ENCODE assay signal across 21 cellular contexts in genomic region chr16:56763305-56763916, GRCh38. TPM values are rescaled to one million over a fixed set of nuclear protein-coding genes. Genes with fewer than 3 reads are reported as not detected.
DNase-seq lines count a peak whose midpoint lies in the region; ATAC-seq, FAIRE-seq and TF ChIP-seq lines count a peak whose summit lies in the region.
"Had no signal": no experiment of that assay in that cellular context is flagged by ENCODE, and none has a peak within 500 bp of the region (broad histone marks: within the 10 kb centered on the region; RNA-seq: fewer than 3 reads in every experiment).

No MANE protein-coding gene starts in this region.

- in situ Hi-C loops in K562 (cut with MboI), result no loop called here

- H3K27me3 ChIP-seq in K562 (ENCODE audit: control insufficient read depth in 2 of 2, insufficient read depth in 2 of 2, low read length in 2 of 2), result no peaks in the 10 kb centered on the region
- H3K27me3 ChIP-seq: BLaER1 treated with 17β-estradiol and CSF1 and Interleukin-3, amounts not matched to agents 10 nM and 100 nM; SJCRH30 had no signal

- H2AFZ ChIP-seq in K562 (ENCODE audit: low read depth, low read length), result no peak overlapping the region
- H2AFZ ChIP-seq: GM23338 had no signal

- no peak for TF ChIP-seq RAD21 in K562 (CRISPR knock-in tag; conservative IDR thresholded peaks at IDR 0.05 in 1 of 2, IDR thresholded peaks at IDR 0.05 in 1 of 2)

- H3K79me2 ChIP-seq in K562 (ENCODE audit: control insufficient read depth, insufficient read depth, low read length), result peaks cover 10% of the 10 kb centered on the region

- DNase-seq in activated naive CD4-positive, alpha-beta T cell treated with Interleukin-2 at 50 U/mL for 16 hours, result no peak
- DNase-seq in NCI-H82 (lab: John Stamatoyannopoulos, UW), result peak; percentile 61
- no peak for DNase-seq in K562 (ENCODE audit: extremely low read depth in 1 of 4, low spot score in 3 of 4)
- no peak for DNase-seq in foreskin fibroblast
- no peak for DNase-seq in HPDE6-E6E7 (ENCODE audit: extremely low spot score)
- DNase-seq in islet precursor cell, result no peak
- DNase-seq: CD8-positive, alpha-beta memory T cell; DND-41; KBM-7; MV-4-11; NCI-H187; NCI-H2107; NCI-H510A treated with DMSO at 0.1 percent for 48 hours; NCI-H774; SJCRH30 had no signal

- no peaks in the 10 kb centered on the region for H4K20me1 ChIP-seq in K562 (replicated peaks; ENCODE audit: control insufficient read depth, insufficient read depth, low read length)

- WGBS in K562 (ENCODE audit: insufficient coverage, low coverage, missing lambda C conversion rate), result 100% methylated on average over 1 of the region's 1 CpG

- POLR2A ChIA-PET in K562 (lab: Yijun Ruan, JAX), result no interaction called here

- peaks cover 75% of the 10 kb centered on the region for H3K36me3 ChIP-seq in K562 (ENCODE audit: control insufficient read depth, insufficient read depth, low read length)

- peak; percentile 44; the same call in 2 of the 3 replicates for ATAC-seq in K562
- ATAC-seq: GM23338, HCT116, Panc1 had no signal

- TF ChIP-seq EP300 in K562 (IDR thresholded peaks at IDR 0.05; ENCODE audit: low read length), result no peak

- H3K27ac Mint-ChIP-seq in activated naive CD4-positive, alpha-beta T cell treated with anti-CD3 and anti-CD28 coated beads, Interleukin-2, amount 50 U/mL, for 24 hours, result peak overlapping the region; percentile 70
- H3K27ac Mint-ChIP-seq: GM23338 had no signal

- intact Hi-C loops in K562 (cut with micrococcal nuclease), result no loop called here

- H3K9me1 ChIP-seq in K562 (ENCODE audit: control insufficient read depth, insufficient read depth, low read length), result no peaks in the 10 kb centered on the region

- H3K9me3 ChIP-seq in K562 (replicated peaks; ENCODE audit: control insufficient read depth, insufficient read depth, low read depth, low read length), result no peaks in the 10 kb centered on the region
- H3K9me3 ChIP-seq: BLaER1 treated with 17β-estradiol and CSF1 and Interleukin-3, amounts not matched to agents 10 nM and 100 nM; SJCRH30 had no signal

- H3K4me3 ChIP-seq in K562 (no peak overlapping the region), foreskin fibroblast (ENCODE audit: low read depth in 1 of 2, low read length in 2 of 2) (no peak overlapping the region)
- H3K4me3 ChIP-seq: BLaER1 treated with 17β-estradiol and CSF1 and Interleukin-3, amounts not matched to agents 10 nM and 100 nM; GM23338; SJCRH30 had no signal

- CTCF ChIA-PET in K562 (lab: Yijun Ruan, JAX; ENCODE audit: low intra/inter-chr PET ratio), result no interaction called here

- TF ChIP-seq POLR2A in K562 (conservative IDR thresholded peaks at IDR 0.05), result no peak

- H3K4me3 Mint-ChIP-seq in activated naive CD4-positive, alpha-beta T cell treated with anti-CD3 and anti-CD28 coated beads, Interleukin-2, amount 50 U/mL, for 24 hours, result no peak overlapping the region
- H3K4me3 Mint-ChIP-seq: CD8-positive, alpha-beta memory T cell; GM23338 had no signal

- peaks cover 24% of the 10 kb centered on the region for H3K36me3 Mint-ChIP-seq in activated naive CD4-positive, alpha-beta T cell treated with anti-CD3 and anti-CD28 coated beads, Interleukin-2, amount 50 U/mL, for 24 hours

- no peak overlapping the region for H3K4me2 ChIP-seq in K562 (ENCODE audit: insufficient read depth, low read length)
- H3K4me2 ChIP-seq: BLaER1 treated with 17β-estradiol and CSF1 and Interleukin-3, amounts not matched to agents 10 nM and 100 nM; GM23338 had no signal

- H3K9me3 Mint-ChIP-seq in activated naive CD4-positive, alpha-beta T cell treated with anti-CD3 and anti-CD28 coated beads, Interleukin-2, amount 50 U/mL, for 24 hours, result no peaks in the 10 kb centered on the region
- H3K9me3 Mint-ChIP-seq: CD8-positive, alpha-beta memory T cell; GM23338 had no signal

- peaks cover 10% of the 10 kb centered on the region for H3K4me1 Mint-ChIP-seq in activated naive CD4-positive, alpha-beta T cell treated with anti-CD3 and anti-CD28 coated beads, Interleukin-2, amount 50 U/mL, for 24 hours
- H3K4me1 Mint-ChIP-seq: GM23338 had no signal

- H3K4me1 ChIP-seq in K562 (replicated peaks in 1 of 2; ENCODE audit: control insufficient read depth in 2 of 2, insufficient read depth in 2 of 2, low read length in 2 of 2), result peaks cover 0 to 20% of the 10 kb centered on the region in 2 experiments; a peak in 2 of 5 replicates
- H3K4me1 ChIP-seq: SJCRH30 had no signal

- no peak for FAIRE-seq in K562 (lab: Jason Lieb, UNC)
- FAIRE-seq: D721Med had no signal

- TF ChIP-seq CTCF in K562 (IDR thresholded peaks at IDR 0.05 in 2 of 3, conservative IDR thresholded peaks at IDR 0.05 in 1 of 3; ENCODE audit: insufficient read depth in 2 of 3, low read depth in 1 of 3, low read length in 3 of 3) (no peak), foreskin fibroblast (IDR thresholded peaks at IDR 0.05; ENCODE audit: low read depth, low read length) (no peak)

- no peaks in the 10 kb centered on the region for H3K27me3 Mint-ChIP-seq in activated naive CD4-positive, alpha-beta T cell treated with anti-CD3 and anti-CD28 coated beads, Interleukin-2, amount 50 U/mL, for 24 hours

- no TSS peak for BruUV-seq in K562 (replicated peaks; lab: Mats Ljungman, UMichigan)

- H3K27ac ChIP-seq in K562 (ENCODE audit: extremely low read depth, low read depth, low read length), result no peak overlapping the region
- H3K27ac ChIP-seq: BLaER1 treated with 17β-estradiol and CSF1 and Interleukin-3, amounts not matched to agents 10 nM and 100 nM; SJCRH30 had no signal

- no peak overlapping the region for H3K9ac ChIP-seq in K562 (ENCODE audit: insufficient read depth in 1 of 2, low read depth in 2 of 2, low read length in 2 of 2)
- H3K9ac ChIP-seq: BLaER1 treated with 17β-estradiol and CSF1 and Interleukin-3, amounts not matched to agents 10 nM and 100 nM had no signal

TF ChIP-seq in K562, 482 proteins besides CTCF, POLR2A, EP300 and RAD21 (continues in another document):
- 0 out of 2 replicates have a peak, but pooled peaks have one; percentile 45 for TF ChIP-seq THRB (CRISPR knock-in tag; conservative IDR thresholded peaks at IDR 0.05)
- no peak for TF ChIP-seq STAG1 (CRISPR knock-in tag; IDR thresholded peaks at IDR 0.05; ENCODE audit: borderline replicate concordance)
- TF ChIP-seq NFIX (CRISPR knock-in tag; IDR thresholded peaks at IDR 0.05; ENCODE audit: low read depth), result peak; percentile 35; the same call in 1 of the 2 replicates
- 0 out of 2 replicates have a peak, but pooled peaks have one; percentile 20 for TF ChIP-seq POLR2H (tag; IDR thresholded peaks at IDR 0.05; ENCODE audit: low read depth)
- TF ChIP-seq TAF7 (tag; IDR thresholded peaks at IDR 0.05), result no peak
- no peak for TF ChIP-seq JUND (IDR thresholded peaks at IDR 0.05; ENCODE audit: borderline replicate concordance, low read depth, low read length)
- no peak for TF ChIP-seq JUND (tag; IDR thresholded peaks at IDR 0.05; ENCODE audit: borderline replicate concordance, low read depth, low read length)
- no peak for TF ChIP-seq TFAP4 (CRISPR knock-in tag; IDR thresholded peaks at IDR 0.05; ENCODE audit: borderline replicate concordance)
- peak; percentile 96 for TF ChIP-seq EGR1 (conservative IDR thresholded peaks at IDR 0.05)
- peak; percentile 96 for TF ChIP-seq NFIC (IDR thresholded peaks at IDR 0.05)

RNA-seq across cellular contexts. Expression of gene NUP93, which starts 33.5 kb away (rescaled TPM):
- total RNA-seq in K562 (2011; cell fraction: chromatin; rRNA removed; ENCODE audit: low replicate concordance), result 173 and 180 TPM in 2 replicates
- total RNA-seq in K562 (2011; cell fraction: nucleolus; rRNA removed), result 70.0 and 74.1 TPM in 2 replicates
- total RNA-seq in K562 (2011; cell fraction: nucleoplasm; rRNA removed), result 117 and 128 TPM in 2 replicates
- total RNA-seq in K562 (2014; rRNA removed) (111 and 129 TPM in 2 replicates), K562 (2014; rRNA removed; fragmentation: Illumina TruSeq; extraction: Trizol) (117 and 122 TPM in 2 replicates), K562 (2015; rRNA removed; fragmentation: Illumina TruSeq; extraction: Trizol) (136 and 137 TPM in 2 replicates), K562 (2021) (155 and 156 TPM in 2 replicates)
- polyA plus RNA-seq in K562 (2011; rRNA removed) (92.0 and 105 TPM in 2 replicates), K562 (2014; fragmentation: Illumina TruSeq; extraction: Trizol) (114 and 121 TPM in 2 replicates), K562 (2014; fragmentation: Nextera tagmentation; extraction: Ambion mirVana) (100 to 1,000 TPM; 111 to 162 TPM), K562 (2014; rRNA removed) (88.4 and 101 TPM in 2 replicates)
- 118 and 127 TPM in 2 replicates for polyA plus RNA-seq in K562 (2011; cell fraction: cytosol; rRNA removed)
- 172 and 196 TPM in 2 replicates for polyA plus RNA-seq in K562 (2011; cell fraction: nucleus; rRNA removed)
- polyA plus RNA-seq in K562 (2012), result 76.2 and 104 TPM in 2 replicates
- polyA minus RNA-seq in K562 (2011; rRNA and poly(A)+ RNA removed), result 128 and 161 TPM in 2 replicates
- polyA minus RNA-seq in K562 (2011; cell fraction: cytosol; rRNA and poly(A)+ RNA removed), result 112 and 141 TPM in 2 replicates
- polyA minus RNA-seq in K562 (2011; cell fraction: nucleus; rRNA and poly(A)+ RNA removed), result 49.4 and 65.2 TPM in 2 replicates
